Comparison of ENCODE assay signal across 23 cellular contexts in the genomic region with DNA sequence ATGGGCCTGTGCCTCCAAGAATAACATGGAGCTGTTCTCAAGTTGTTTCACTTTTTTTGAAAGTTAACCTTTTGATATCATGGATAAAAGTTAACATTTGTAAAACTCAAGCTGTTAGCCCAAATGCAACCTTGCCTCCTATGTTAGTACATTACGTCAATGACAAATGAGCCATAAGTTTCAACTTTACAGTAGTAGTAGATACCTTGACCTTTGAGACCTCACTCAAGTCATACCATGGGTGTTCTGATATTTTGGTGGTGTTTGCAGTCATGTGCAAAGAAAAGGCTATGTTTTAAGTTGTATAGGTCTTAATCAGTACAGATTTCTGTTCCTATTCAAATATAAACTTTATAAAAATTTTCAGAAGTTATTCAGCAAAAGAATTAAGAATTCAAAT.
"Had no signal": no experiment of that assay in that cellular context is flagged by ENCODE, and none has a peak within 500 bp of the region (broad histone marks: within the 10 kb centered on the region; RNA-seq: fewer than 3 reads in every experiment).

No MANE protein-coding gene starts in this region.

- H3K4me3 ChIP-seq: coronary artery, dorsolateral prefrontal cortex, esophagus muscularis mucosa, gastrocnemius medialis, heart right ventricle, left lung, lower lobe of right lung, mucosa of descending colon had no signal

- H3K4me3 Mint-ChIP-seq: mesothelial cell of epicardium had no signal

- DNase-seq: dermis blood vessel endothelial cell; dorsolateral prefrontal cortex; effector CD4-positive, alpha-beta T cell; effector memory CD4-positive, alpha-beta T cell; foreskin fibroblast; foreskin melanocyte; gastrocnemius medialis; glutamatergic neuron; head of caudate nucleus; heart right ventricle; hippocampal formation; left cardiac atrium; left lung; left ventricle myocardium superior; lower lobe of right lung; mesenchymal stem cell; mucosa of descending colon had no signal

- H3K36me3 ChIP-seq: esophagus muscularis mucosa, gastrocnemius medialis, heart right ventricle, left lung, lower lobe of right lung had no signal

- H3K27me3 ChIP-seq: dorsolateral prefrontal cortex, esophagus muscularis mucosa, gastrocnemius medialis, heart right ventricle, left lung had no signal

- ATAC-seq: gastrocnemius medialis, heart right ventricle, left cardiac atrium, left lung, left ventricle myocardium superior, lower lobe of right lung, mucosa of descending colon had no signal

- H3K4me1 ChIP-seq: gastrocnemius medialis, left lung, lower lobe of right lung had no signal

- FAIRE-seq: colon, endothelial cell of umbilical vein, keratinocyte had no signal

- H3K27ac ChIP-seq: dorsolateral prefrontal cortex, esophagus muscularis mucosa, gastrocnemius medialis, heart right ventricle, left lung, lower lobe of right lung had no signal

- H3K9me3 ChIP-seq: esophagus muscularis mucosa, gastrocnemius medialis, heart right ventricle, left lung, lower lobe of right lung, mucosa of descending colon had no signal
